In genomic region chr16:4486126-4486893, GRCh38 we compare ENCODE assay signal across 14 cellular contexts. TPM values are rescaled to one million over a fixed set of nuclear protein-coding genes. Genes with fewer than 3 reads are reported as not detected.
DNase-seq lines count a peak whose midpoint lies in the region; ATAC-seq and TF ChIP-seq lines count a peak whose summit lies in the region.
"Had no signal": no experiment of that assay in that cellular context is flagged by ENCODE, and none has a peak within 500 bp of the region (broad histone marks: within the 10 kb centered on the region; RNA-seq: fewer than 3 reads in every experiment).

No MANE protein-coding gene starts in this region.

- H3K4me3 ChIP-seq in left lung (no peak overlapping the region), H7 (ENCODE audit: insufficient read depth, low read depth, low read length) (no peak overlapping the region)
- H3K4me3 ChIP-seq: colonic mucosa, thoracic aorta had no signal

- no peak for ATAC-seq in T-helper 17 cell
- peak; percentile 16 for ATAC-seq in left lung
- ATAC-seq in stimulated activated effector memory CD8-positive, alpha-beta T cell treated with anti-CD3 and anti-CD28 coated beads, Interleukin-12 subunit alpha, Interleukin-12 subunit beta, amount 100 ng/mL, for 72 hours, result no peak
- ATAC-seq in HG02759 (IDR thresholded peaks at IDR 0.05; ENCODE audit: unreplicated experiment), result no peak
- ATAC-seq: SK-N-SH treated with all-trans-retinoic acid at 6 μM for 48 hours had no signal

- no peaks in the 10 kb centered on the region for H3K27me3 ChIP-seq in left lung
- H3K27me3 ChIP-seq in H7 (ENCODE audit: control insufficient read depth, insufficient read depth, low read length), result no peaks in the 10 kb centered on the region
- H3K27me3 ChIP-seq: colonic mucosa had no signal

- intact Hi-C loops in left lung (cut with DNase I), result no loop called here

- H3K4me3 Mint-ChIP-seq in T-helper 17 cell, result peak overlapping the region; percentile 67
- no peak overlapping the region for H3K4me3 Mint-ChIP-seq in stimulated activated effector memory CD8-positive, alpha-beta T cell treated with anti-CD3 and anti-CD28 coated beads, Interleukin-12 subunit alpha, Interleukin-12 subunit beta, amount 100 ng/mL, for 72 hours

- no peaks in the 10 kb centered on the region for H3K9me3 Mint-ChIP-seq in stimulated activated effector memory CD8-positive, alpha-beta T cell treated with anti-CD3 and anti-CD28 coated beads, Interleukin-12 subunit alpha, Interleukin-12 subunit beta, amount 100 ng/mL, for 72 hours

- DNase-seq in T-helper 17 cell, result no peak
- no peak for DNase-seq in left lung
- DNase-seq in stimulated activated effector memory CD8-positive, alpha-beta T cell treated with anti-CD3 and anti-CD28 coated beads, Interleukin-12 subunit alpha, Interleukin-12 subunit beta, amount 100 ng/mL, for 72 hours (ENCODE audit: low spot score in 2 of 2), result no peak
- DNase-seq in H7, result no peak
- no peak for DNase-seq in NCI-H345 (lab: John Stamatoyannopoulos, UW)
- DNase-seq in NCI-H187 (lab: John Stamatoyannopoulos, UW), result no peak
- DNase-seq: colonic mucosa; DMS153; NCI-H524 treated with DMSO at 0.1 percent for 48 hours; stimulated activated CD4-positive, alpha-beta T cell treated with anti-CD3 and anti-CD28 coated beads, Interleukin-4, amount 100 ng/mL, for 4 hours had no signal

- H3K27ac ChIP-seq in angular gyrus (ENCODE audit: low read depth, low read length) (peak overlapping the region; percentile 39), left lung (peak overlapping the region; percentile 8 to 50)
- H3K27ac ChIP-seq: colonic mucosa had no signal

- peaks cover 0 to 49% of the 10 kb centered on the region in 2 donors for H3K36me3 ChIP-seq in left lung
- no peaks in the 10 kb centered on the region; the same call in 1 of the 2 replicates for H3K36me3 ChIP-seq in H7 (replicated peaks; ENCODE audit: control insufficient read depth, insufficient read depth, low read length)
- H3K36me3 ChIP-seq: colonic mucosa had no signal

- H3K27ac Mint-ChIP-seq in T-helper 17 cell, result peak overlapping the region; percentile 95
- H3K27ac Mint-ChIP-seq in stimulated activated effector memory CD8-positive, alpha-beta T cell treated with anti-CD3 and anti-CD28 coated beads, Interleukin-12 subunit alpha, Interleukin-12 subunit beta, amount 100 ng/mL, for 72 hours, result peak overlapping the region; percentile 89

- no peaks in the 10 kb centered on the region for H3K9me3 ChIP-seq in T-helper 17 cell (ENCODE audit: control insufficient read depth, low read length, poor library complexity, severe bottlenecking)
- H3K9me3 ChIP-seq in left lung, result no peaks in the 10 kb centered on the region
- H3K9me3 ChIP-seq: colonic mucosa, thoracic aorta had no signal

- H3K4me1 ChIP-seq in left lung, result peaks cover 8 to 43% of the 10 kb centered on the region in 2 donors
- H3K4me1 ChIP-seq: colonic mucosa had no signal

- peaks cover 5% of the 10 kb centered on the region for H3K36me3 Mint-ChIP-seq in T-helper 17 cell (ENCODE audit: low read depth)
- H3K36me3 Mint-ChIP-seq in stimulated activated effector memory CD8-positive, alpha-beta T cell treated with anti-CD3 and anti-CD28 coated beads, Interleukin-12 subunit alpha, Interleukin-12 subunit beta, amount 100 ng/mL, for 72 hours, result peaks cover 97% of the 10 kb centered on the region

- H3K27me3 Mint-ChIP-seq in T-helper 17 cell, result no peaks in the 10 kb centered on the region

- peaks cover 51% of the 10 kb centered on the region for H3K4me1 Mint-ChIP-seq in T-helper 17 cell
- H3K4me1 Mint-ChIP-seq in stimulated activated effector memory CD8-positive, alpha-beta T cell treated with anti-CD3 and anti-CD28 coated beads, Interleukin-12 subunit alpha, Interleukin-12 subunit beta, amount 100 ng/mL, for 72 hours, result peaks cover 69% of the 10 kb centered on the region

- TF ChIP-seq CTCF in left lung (IDR thresholded peaks at IDR 0.05), result no peak

RNA-seq across cellular contexts. Expression of gene HMOX2, which starts 10.1 kb away (rescaled TPM):
- 10 to 100 TPM; 31.9 to 58.8 TPM for total RNA-seq in T-helper 17 cell
- total RNA-seq in left lung, result 10 to 100 TPM; 50.8 to 51.5 TPM
- 44.9 and 54.1 TPM in 2 replicates for total RNA-seq in H7 (2014; rRNA removed; shearing (Covaris generic))

RNA-seq across cellular contexts. Expression of gene NMRAL1, which starts 11.9 kb away (rescaled TPM):
- total RNA-seq in T-helper 17 cell (10 to 100 TPM; 40.5 to 45.4 TPM), left lung (10 to 100 TPM; 31.4 to 36.5 TPM)
- total RNA-seq in H7 (2014; rRNA removed; shearing (Covaris generic)), result 85.4 and 102 TPM in 2 replicates

RNA-seq across cellular contexts. Expression of gene CDIP1, which starts 52.3 kb away (rescaled TPM):
- total RNA-seq in T-helper 17 cell, result 10 to 100 TPM; 20.2 to 29.5 TPM
- total RNA-seq in left lung, result 10 to 100 TPM; 22.2 to 27.0 TPM
- total RNA-seq in H7 (2014; rRNA removed; shearing (Covaris generic)), result 32.1 and 36.0 TPM in 2 replicates
